32 cellular contexts compared by ENCODE assay signal in the genomic region with DNA sequence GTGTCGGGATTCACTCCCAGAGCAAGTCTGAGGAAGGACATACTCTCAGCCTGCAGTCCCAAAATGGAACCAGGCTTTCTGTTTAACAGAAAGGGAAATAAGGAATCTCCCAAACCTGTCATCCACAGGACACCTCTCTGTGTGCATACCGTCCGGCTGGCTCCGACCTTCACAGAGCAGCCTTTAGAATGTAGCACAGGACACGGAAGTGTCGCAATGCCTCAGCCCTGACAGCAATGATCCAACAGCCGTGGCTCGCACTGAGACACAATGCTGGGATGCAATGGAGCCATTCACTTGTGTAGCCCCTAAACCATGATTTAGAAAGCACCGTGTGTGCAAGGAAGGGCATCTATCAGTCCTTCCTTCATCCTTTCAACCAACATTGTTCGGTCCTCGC. TPM values are rescaled to one million over a fixed set of nuclear protein-coding genes. Genes with fewer than 3 reads are reported as not detected.
"Had no signal": no experiment of that assay in that cellular context is flagged by ENCODE, and none has a peak within 500 bp of the region (broad histone marks: within the 10 kb centered on the region; RNA-seq: fewer than 3 reads in every experiment).

No MANE protein-coding gene starts in this region.

- H3K27ac ChIP-seq: ascending aorta, body of pancreas, RWPE1, SJCRH30, WERI-Rb-1 had no signal

- ATAC-seq: activated CD4-positive, CD25-positive, alpha-beta regulatory T cell treated with anti-CD3 and anti-CD28 coated beads, Interleukin-2, amount 50 U/mL, for 24 hours; activated CD8-positive, alpha-beta T cell treated with anti-CD3 and anti-CD28 coated beads, Interleukin-2, amount 10 ng/mL, durations not matched to agents 7 days and 5 days; activated naive CD4-positive, alpha-beta T cell treated with anti-CD3 and anti-CD28 coated beads, Interleukin-2, amount 50 U/mL, for 72 hours; activated naive CD8-positive, alpha-beta T cell treated with anti-CD3 and anti-CD28 coated beads, Interleukin-2, amount 50 U/mL, for 24 hours; body of pancreas; Panc1 had no signal

- H3K4me2 ChIP-seq: SK-N-SH had no signal

- DNase-seq: activated CD4-positive, alpha-beta T cell treated with anti-CD3 and anti-CD28 coated beads for 48 hours; activated CD4-positive, alpha-beta T cell treated with anti-CD3 and anti-CD28 coated beads, Interleukin-2, amount 50 U/mL, for 4 hours; activated CD8-positive, alpha-beta T cell treated with anti-CD3 and anti-CD28 coated beads, Interleukin-2, amount 10 ng/mL, durations not matched to agents 7 days and 5 days; activated effector memory CD4-positive, alpha-beta T cell treated with Interleukin-2 at 50 U/mL for 16 hours; activated naive CD4-positive, alpha-beta T cell treated with Interleukin-2 at 50 U/mL for 16 hours; activated naive CD8-positive, alpha-beta T cell treated with anti-CD3 and anti-CD28 coated beads, Interleukin-2, amount 50 U/mL, for 24 hours; activated T-cell treated with anti-CD3 and anti-CD28 coated beads, Interleukin-2, amount 50 U/mL, for 24 hours; amniotic stem cell; body of pancreas; central memory CD4-positive, alpha-beta T cell; Karpas-422; MM.1S; NCI-H1105; NCI-H1436; NCI-H1694 treated with DMSO at 0.1 percent for 48 hours; NCI-H2029 treated with DMSO at 0.1 percent for 48 hours; NCI-H510A treated with DMSO at 0.1 percent for 48 hours; NCI-H69; OCI-M1; Right ventricle myocardium superior; SJCRH30; SK-N-SH; T-helper 1 cell; WERI-Rb-1 had no signal

- H3K36me3 ChIP-seq: ascending aorta, SJCRH30, WERI-Rb-1 had no signal

- H3K27me3 ChIP-seq: ascending aorta, body of pancreas, SJCRH30 had no signal

- H3K4me3 ChIP-seq: ascending aorta, body of pancreas, SJCRH30 had no signal

- H3K4me1 ChIP-seq: ascending aorta, SJCRH30 had no signal

- H3K9ac ChIP-seq: SK-N-SH had no signal

- H3K9me3 ChIP-seq: ascending aorta, body of pancreas, SJCRH30, SK-N-SH had no signal

RNA-seq across cellular contexts. Expression of a gene that starts 15.5 kb away (rescaled TPM):
- total RNA-seq: activated CD8-positive, alpha-beta T cell treated with anti-CD3 and anti-CD28 coated beads, Interleukin-2, amount 10 ng/mL, durations not matched to agents 7 days and 5 days; activated naive CD4-positive, alpha-beta T cell treated with anti-CD3 and anti-CD28 coated beads, Interleukin-2, amount 50 U/mL, for 72 hours; activated T-helper 1 cell treated with anti-CD3 and anti-CD28 coated beads, Interleukin-12 subunit alpha, Interleukin-12 subunit beta, Interleukin-2, Interleukin-4 antibody, amounts not matched to agents 30 ng/mL and 10 ng/mL and 1 ng/mL, durations not matched to agents 14 hours and 24 hours and 36 hours; ascending aorta; body of pancreas; bronchial epithelial cell; Right ventricle myocardium superior; SJCRH30; T-helper 2 cell treated with Interferon-gamma antibody and Interleukin-4, amounts not matched to agents 100 ng/mL and 5 ng/mL, for 36 hours had no signal
- polyA plus RNA-seq: SK-N-SH had no signal
